ENCODE assay signal across 26 cellular contexts in the genomic region with DNA sequence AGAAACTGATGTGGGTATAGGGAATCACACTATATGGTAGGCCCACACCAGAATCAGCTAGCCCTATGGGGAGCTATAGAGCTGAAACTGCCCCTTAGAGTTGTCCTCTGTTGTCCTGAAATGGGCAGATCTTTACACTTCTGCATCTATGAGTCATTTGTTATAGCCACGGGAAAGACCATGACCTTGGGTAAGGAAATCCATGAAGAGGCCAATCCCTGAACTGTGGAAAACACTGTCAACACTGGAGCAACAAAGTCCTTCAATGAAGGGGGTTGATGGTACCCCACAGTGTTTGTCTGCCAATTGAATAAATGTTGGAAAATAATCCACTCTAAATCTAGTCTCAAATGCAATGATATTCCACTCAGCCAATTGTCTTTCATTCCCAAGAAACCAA. TPM values are rescaled to one million over a fixed set of nuclear protein-coding genes. Genes with fewer than 3 reads are reported as not detected.
"Had no signal": no experiment of that assay in that cellular context is flagged by ENCODE, and none has a peak within 500 bp of the region (broad histone marks: within the 10 kb centered on the region; RNA-seq: fewer than 3 reads in every experiment).

No MANE protein-coding gene starts in this region.

- H3K4me2 ChIP-seq: hepatocyte had no signal

- H2AFZ ChIP-seq: hepatocyte had no signal

- H3K9me3 Mint-ChIP-seq: activated CD4-positive, alpha-beta memory T cell treated with anti-CD3 and anti-CD28 coated beads, Interleukin-2, amount 10 ng/mL, durations not matched to agents 7 days and 5 days; activated naive CD8-positive, alpha-beta T cell treated with anti-CD3 and anti-CD28 coated beads, Interleukin-2, amount 50 U/mL, for 24 hours; immature natural killer cell; naive thymus-derived CD4-positive, alpha-beta T cell; neural crest cell; WTC11 had no signal

- H3K27ac Mint-ChIP-seq: activated CD4-positive, alpha-beta memory T cell treated with anti-CD3 and anti-CD28 coated beads, Interleukin-2, amount 10 ng/mL, durations not matched to agents 7 days and 5 days; activated CD4-positive, alpha-beta T cell treated with anti-CD3 and anti-CD28 coated beads for 36 hours; activated naive CD8-positive, alpha-beta T cell treated with anti-CD3 and anti-CD28 coated beads, Interleukin-2, amount 50 U/mL, for 24 hours; stimulated activated naive B cell treated with anti-CD40 and anti-IgM and Interleukin-4, amounts not matched to agents 10 μg/mL and 1 μg/mL and 100 μg/mL, for 72 hours; WTC11 had no signal

- H3K4me3 Mint-ChIP-seq: activated CD4-positive, alpha-beta memory T cell treated with anti-CD3 and anti-CD28 coated beads, Interleukin-2, amount 10 ng/mL, durations not matched to agents 7 days and 5 days; activated CD4-positive, alpha-beta T cell treated with anti-CD3 and anti-CD28 coated beads for 36 hours; activated naive CD8-positive, alpha-beta T cell treated with anti-CD3 and anti-CD28 coated beads, Interleukin-2, amount 50 U/mL, for 24 hours; immature natural killer cell; neural crest cell; stimulated activated naive B cell treated with anti-CD40 and anti-IgM and Interleukin-4, amounts not matched to agents 10 μg/mL and 1 μg/mL and 100 μg/mL, for 72 hours; WTC11 had no signal

- DNase-seq: activated CD4-positive, alpha-beta memory T cell treated with anti-CD3 and anti-CD28 coated beads, Interleukin-2, amount 10 ng/mL, durations not matched to agents 7 days and 5 days; activated CD4-positive, alpha-beta T cell treated with anti-CD3 and anti-CD28 coated beads for 36 hours; activated gamma-delta T cell; activated naive CD4-positive, alpha-beta T cell treated with anti-CD3 and anti-CD28 coated beads, Interleukin-2, amount 50 U/mL, for 16 hours; activated naive CD8-positive, alpha-beta T cell treated with anti-CD3 and anti-CD28 coated beads, Interleukin-2, amount 50 U/mL, for 24 hours; activated T-cell treated with anti-CD3 and anti-CD28 coated beads for 4 hours; cortex of kidney; glutamatergic neuron; immature natural killer cell; kidney glomerular epithelial cell; left lung; naive thymus-derived CD4-positive, alpha-beta T cell; posterior cingulate gyrus; sigmoid colon; stimulated activated CD4-positive, alpha-beta T cell treated with anti-CD3 and anti-CD28 coated beads, Interleukin-2, amount 100 ng/mL, for 48 hours; stimulated activated CD8-positive, alpha-beta memory T cell treated with anti-CD3 and anti-CD28 coated beads, Interleukin-4, amount 100 ng/mL, for 48 hours; stimulated activated naive B cell treated with anti-CD40 and anti-IgM and Interleukin-4, amounts not matched to agents 10 μg/mL and 1 μg/mL and 100 μg/mL, for 72 hours; T1000; transverse colon had no signal

- H3K36me3 ChIP-seq: cardiac muscle cell, left lung, sigmoid colon, transverse colon, vagina had no signal

- H3K4me1 ChIP-seq: vagina had no signal

- H3K4me1 Mint-ChIP-seq: neural crest cell, WTC11 had no signal

- H3K4me3 ChIP-seq: cardiac muscle cell, hepatocyte, left lung, lung, sigmoid colon, transverse colon, vagina had no signal

- H3K79me2 ChIP-seq: hepatocyte had no signal

- H3K36me3 Mint-ChIP-seq: immature natural killer cell; naive thymus-derived CD4-positive, alpha-beta T cell; WTC11 had no signal

- H3K9me3 ChIP-seq: left lung, sigmoid colon, transverse colon, vagina had no signal

- H3K27ac ChIP-seq: cardiac muscle cell, epithelial cell of prostate, hepatocyte, left lung, sigmoid colon, transverse colon, vagina had no signal

- H3K27me3 Mint-ChIP-seq: activated CD4-positive, alpha-beta memory T cell treated with anti-CD3 and anti-CD28 coated beads, Interleukin-2, amount 10 ng/mL, durations not matched to agents 7 days and 5 days; activated CD4-positive, alpha-beta T cell treated with anti-CD3 and anti-CD28 coated beads for 36 hours; activated naive CD8-positive, alpha-beta T cell treated with anti-CD3 and anti-CD28 coated beads, Interleukin-2, amount 50 U/mL, for 24 hours had no signal

- H3K27me3 ChIP-seq: cardiac muscle cell, hepatocyte, left lung, sigmoid colon, transverse colon, vagina had no signal

RNA-seq across cellular contexts. Expression of a gene that starts 5.2 kb away (rescaled TPM):
- total RNA-seq: neural crest cell, WTC11 had no signal
- polyA plus RNA-seq: cardiac muscle cell had no signal
